In genomic region chr5:158875272-158875679, GRCh38 we compare ENCODE assay signal across 8 cellular contexts.
DNase-seq lines count a peak whose midpoint lies in the region; ATAC-seq, FAIRE-seq and TF ChIP-seq lines count a peak whose summit lies in the region.

No MANE protein-coding gene starts in this region.

- no peaks in the 10 kb centered on the region for H3K27me3 ChIP-seq in SJCRH30

- H3K9me3 Mint-ChIP-seq in activated T-helper 17 cell treated with anti-CD3 and anti-CD28 coated beads, Interleukin-2, amount 50 U/mL, for 72 hours = no peaks in the 10 kb centered on the region

- H3K36me3 Mint-ChIP-seq in activated T-helper 17 cell treated with anti-CD3 and anti-CD28 coated beads, Interleukin-2, amount 50 U/mL, for 72 hours (ENCODE audit: low read depth) = no peaks in the 10 kb centered on the region

- peaks cover 18% of the 10 kb centered on the region for H3K4me1 ChIP-seq in SJCRH30

- ATAC-seq in HG02610 (IDR thresholded peaks at IDR 0.05; ENCODE audit: unreplicated experiment) (peak; percentile 54), HG03571 (IDR thresholded peaks at IDR 0.05; ENCODE audit: unreplicated experiment) (no peak)
- peak; percentile 83 for ATAC-seq in activated T-helper 17 cell treated with anti-CD3 and anti-CD28 coated beads, Interleukin-2, amount 50 U/mL, for 72 hours (replicated peaks)

- peak; percentile 48 for FAIRE-seq in D721Med (lab: Jason Lieb, UNC)

- no peaks in the 10 kb centered on the region for H3K9me3 ChIP-seq in SJCRH30 (replicated peaks)

- H3K4me3 Mint-ChIP-seq in activated T-helper 17 cell treated with anti-CD3 and anti-CD28 coated beads, Interleukin-2, amount 50 U/mL, for 72 hours = peak overlapping the region; percentile 40

- no peak overlapping the region for H3K4me3 ChIP-seq in SJCRH30

- no peaks in the 10 kb centered on the region for H3K36me3 ChIP-seq in SJCRH30

- peaks cover 13% of the 10 kb centered on the region for H3K27me3 Mint-ChIP-seq in activated T-helper 17 cell treated with anti-CD3 and anti-CD28 coated beads, Interleukin-2, amount 50 U/mL, for 72 hours

- no peak overlapping the region for H3K27ac ChIP-seq in SJCRH30

- DNase-seq in D721Med (ENCODE audit: insufficient read length, low spot score) (no peak), lung microvascular endothelial cell (ENCODE audit: low read depth in 2 of 2) (peak; percentile 22 to 58), SJCRH30 (no peak), NCI-H2107 (lab: John Stamatoyannopoulos, UW) (no peak)
- no peak for DNase-seq in activated effector memory CD4-positive, alpha-beta T cell treated with Interleukin-2 at 50 U/mL for 16 hours

- H3K27ac Mint-ChIP-seq in activated T-helper 17 cell treated with anti-CD3 and anti-CD28 coated beads, Interleukin-2, amount 50 U/mL, for 72 hours = peak overlapping the region; percentile 30

- H3K4me1 Mint-ChIP-seq in activated T-helper 17 cell treated with anti-CD3 and anti-CD28 coated beads, Interleukin-2, amount 50 U/mL, for 72 hours = peaks cover 16% of the 10 kb centered on the region

- no peak for TF ChIP-seq CTCF in D721Med (IDR thresholded peaks at IDR 0.05; ENCODE audit: insufficient read depth, missing control alignments)

Comparison
In these comparisons a context has a peak if more than half of its experiments do, and no peak if none do; other contexts are left out.
1. DNase-seq: peak in lung microvascular endothelial cell (2 of 2); none in D721Med (single experiment), SJCRH30 (0 of 2), NCI-H2107 (single experiment) and activated effector memory CD4-positive, alpha-beta T cell treated with Interleukin-2 at 50 U/mL for 16 hours (single experiment).